ENCODE assay signal across 9 cellular contexts in the genomic region with DNA sequence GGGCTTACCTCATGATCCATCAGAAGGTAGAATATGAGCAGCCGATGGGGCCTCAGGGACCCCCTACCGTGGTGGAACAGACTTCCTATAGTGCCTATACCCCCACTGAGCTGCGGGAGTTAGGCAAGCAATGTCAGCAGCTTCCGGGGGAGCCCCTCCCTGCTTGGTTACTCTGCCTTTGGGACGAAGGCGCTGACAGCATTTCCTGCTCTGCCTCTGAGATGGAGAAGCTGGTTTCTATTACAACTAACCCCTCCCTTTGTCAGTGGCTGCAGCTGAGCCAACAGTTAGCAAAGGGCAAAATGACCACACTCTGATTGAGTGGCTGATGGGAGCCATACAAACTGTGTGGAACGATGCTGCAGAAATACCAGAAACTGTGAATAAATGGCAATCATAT.
DNase-seq lines count a peak whose midpoint lies in the region; ATAC-seq, FAIRE-seq and TF ChIP-seq lines count a peak whose summit lies in the region.
"Had no signal": no experiment of that assay in that cellular context is flagged by ENCODE, and none has a peak within 500 bp of the region (broad histone marks: within the 10 kb centered on the region; RNA-seq: fewer than 3 reads in every experiment).

No MANE protein-coding gene starts in this region.

- no peaks in the 10 kb centered on the region for H4K20me1 ChIP-seq in MM.1S (ENCODE audit: insufficient read depth, low read length)

- peak; percentile 70 for DNase-seq in AG10803 (ENCODE audit: low read depth)
- DNase-seq in MM.1S = peak; percentile 77
- DNase-seq in germinal center (ENCODE audit: low spot score) = peak; percentile 1
- no peak for DNase-seq in frontal cortex (ENCODE audit: low spot score in 2 of 2)
- DNase-seq in kidney glomerular epithelial cell (lab: John Stamatoyannopoulos, UW) = no peak
- no peak for DNase-seq in HUDEP-2 (lab: John Stamatoyannopoulos, UW; ENCODE audit: unreplicated experiment in 76 of 76)
- no peak for DNase-seq in coronary artery (ENCODE audit: low spot score)
- DNase-seq: OCI-M1 had no signal

- H3F3A ChIP-seq in MM.1S (ENCODE audit: insufficient read depth, low read length) = no peaks in the 10 kb centered on the region

- H3K9me3 ChIP-seq in MM.1S (replicated peaks; ENCODE audit: insufficient read depth, low read length) = no peaks in the 10 kb centered on the region

- H3K4me3 ChIP-seq in AG10803 (ENCODE audit: low read length) (no peak overlapping the region), MM.1S (ENCODE audit: low read length) (no peak overlapping the region), coronary artery (no peak overlapping the region)

- H3K4me2 ChIP-seq in MM.1S (ENCODE audit: low read depth, low read length) = peak overlapping the region; percentile 13; the same call in 1 of the 2 replicates

- no peaks in the 10 kb centered on the region for H3K27me3 ChIP-seq in MM.1S (replicated peaks; ENCODE audit: insufficient read depth, low read length)

- H2AFZ ChIP-seq in MM.1S (ENCODE audit: low read length) = peak overlapping the region; percentile 51; the same call in 1 of the 2 replicates

- H3K9ac ChIP-seq in MM.1S (ENCODE audit: low read length) = no peak overlapping the region

- no peaks in the 10 kb centered on the region for H3K36me3 ChIP-seq in MM.1S (replicated peaks; ENCODE audit: insufficient read depth, low read length)

- ATAC-seq in GM18867 (IDR thresholded peaks at IDR 0.05; ENCODE audit: unreplicated experiment) = peak; percentile 45

- H3K27ac ChIP-seq in MM.1S (ENCODE audit: low read length) (no peak overlapping the region), coronary artery (no peak overlapping the region)

- peaks cover 9% of the 10 kb centered on the region; the same call in 1 of the 2 replicates for H3K4me1 ChIP-seq in MM.1S (ENCODE audit: low read length)

- FAIRE-seq in frontal cortex (lab: Jason Lieb, UNC) = no peak

- H3K79me2 ChIP-seq in MM.1S (ENCODE audit: low read length) = no peaks in the 10 kb centered on the region

- TF ChIP-seq CTCF in AG10803 (conservative IDR thresholded peaks at IDR 0.05; ENCODE audit: low read length) (no peak), MM.1S (IDR thresholded peaks at IDR 0.05; ENCODE audit: low read length) (no peak), coronary artery (IDR thresholded peaks at IDR 0.05) (no peak)

- H3K9me2 ChIP-seq in MM.1S (replicated peaks; ENCODE audit: insufficient read depth, low read length) = no peaks in the 10 kb centered on the region

Comparison
In these comparisons a context has a peak if more than half of its experiments do, and no peak if none do; other contexts are left out.
1. DNase-seq: peak in AG10803 (single experiment), MM.1S (single experiment) and germinal center (single experiment); none in frontal cortex (0 of 2), kidney glomerular epithelial cell (single experiment), HUDEP-2 (0 of 76) and coronary artery (single experiment).